In the genomic region with DNA sequence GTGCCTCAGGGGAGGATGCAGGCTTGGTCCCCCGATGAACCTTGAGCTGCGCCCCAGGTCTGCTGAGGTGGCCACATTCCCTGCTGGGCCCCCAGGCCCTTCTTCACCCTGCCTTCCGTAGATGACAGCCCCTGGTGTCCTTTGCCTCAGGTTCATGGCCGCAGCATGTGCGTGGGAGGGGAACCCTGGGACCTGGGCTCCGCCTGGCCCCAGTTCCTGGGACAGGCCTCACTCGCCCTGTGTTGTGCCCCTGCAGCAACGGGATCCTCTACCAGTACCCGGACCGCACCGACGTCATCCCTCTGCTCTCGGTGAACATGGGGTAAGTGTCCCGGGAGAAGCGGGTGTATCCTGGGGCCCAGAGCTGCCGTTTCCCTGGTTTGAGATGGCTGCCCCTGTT, we compare ENCODE assay signal across 29 cellular contexts. TPM values are rescaled to one million over a fixed set of nuclear protein-coding genes. Genes with fewer than 3 reads are reported as not detected.
DNase-seq lines count a peak whose midpoint lies in the region; ATAC-seq, FAIRE-seq and TF ChIP-seq lines count a peak whose summit lies in the region.
"Had no signal": no experiment of that assay in that cellular context is flagged by ENCODE, and none has a peak within 500 bp of the region (broad histone marks: within the 10 kb centered on the region; RNA-seq: fewer than 3 reads in every experiment).

No MANE protein-coding gene starts in this region.

- H3K27ac ChIP-seq in RWPE2 (ENCODE audit: poor library complexity, severe bottlenecking): no peak overlapping the region
- no peak overlapping the region for H3K27ac ChIP-seq in K562 (ENCODE audit: extremely low read depth, low read depth, low read length)
- peak overlapping the region; percentile 90 to 96 (median 94) for H3K27ac ChIP-seq in gastrocnemius medialis
- H3K27ac ChIP-seq: BLaER1 had no signal

- H3K27me3 Mint-ChIP-seq in activated CD4-positive, alpha-beta T cell treated with anti-CD3 and anti-CD28 coated beads for 36 hours: no peaks in the 10 kb centered on the region
- H3K27me3 Mint-ChIP-seq in activated naive CD8-positive, alpha-beta T cell treated with anti-CD3 and anti-CD28 coated beads for 36 hours: no peaks in the 10 kb centered on the region
- H3K27me3 Mint-ChIP-seq: CD4-positive, alpha-beta memory T cell; CD4-positive, CD25-positive, alpha-beta regulatory T cell; CD8-positive, alpha-beta memory T cell had no signal

- in situ Hi-C loops in K562 (cut with MboI): no loop called here
- in situ Hi-C loops in gastrocnemius medialis (cut with MboI; ENCODE audit: low sequenced_read_pairs in 4 of 4): loop anchor here in 2 of 4 donors (10.0 to 25.0 kb wide), 2 partner anchors 136 to 144 kb away; partner anchors contain the start of gene AGMAT (in 1 of the 2)

- H3K9me3 ChIP-seq in RWPE2 (ENCODE audit: severe bottlenecking): no peaks in the 10 kb centered on the region
- H3K9me3 ChIP-seq in K562 (replicated peaks; ENCODE audit: control insufficient read depth, insufficient read depth, low read depth, low read length): no peaks in the 10 kb centered on the region
- H3K9me3 ChIP-seq in gastrocnemius medialis: no peaks in the 10 kb centered on the region
- H3K9me3 ChIP-seq: BE2C, BLaER1 had no signal

- H3K36me3 ChIP-seq in RWPE2 (ENCODE audit: low read depth) (peaks cover 40% of the 10 kb centered on the region), K562 (ENCODE audit: control insufficient read depth, insufficient read depth, low read length) (peaks cover 84% of the 10 kb centered on the region; the same call in 2 of the 3 replicates), gastrocnemius medialis (peaks cover 0 to 89% of the 10 kb centered on the region in 2 donors)

- H3K4me3 Mint-ChIP-seq in activated CD4-positive, alpha-beta T cell treated with anti-CD3 and anti-CD28 coated beads for 36 hours: no peak overlapping the region
- no peak overlapping the region for H3K4me3 Mint-ChIP-seq in activated naive CD8-positive, alpha-beta T cell treated with anti-CD3 and anti-CD28 coated beads for 36 hours
- H3K4me3 Mint-ChIP-seq: CD14-positive monocyte; CD4-positive, alpha-beta memory T cell; CD4-positive, CD25-positive, alpha-beta regulatory T cell had no signal

- no peaks in the 10 kb centered on the region for H3K9me3 Mint-ChIP-seq in activated CD4-positive, alpha-beta T cell treated with anti-CD3 and anti-CD28 coated beads for 36 hours (ENCODE audit: low read depth)
- no peaks in the 10 kb centered on the region for H3K9me3 Mint-ChIP-seq in activated naive CD8-positive, alpha-beta T cell treated with anti-CD3 and anti-CD28 coated beads for 36 hours
- H3K9me3 Mint-ChIP-seq: CD14-positive monocyte; CD4-positive, CD25-positive, alpha-beta regulatory T cell; CD8-positive, alpha-beta memory T cell had no signal

- no peaks in the 10 kb centered on the region for H3K79me2 ChIP-seq in K562 (ENCODE audit: control insufficient read depth, insufficient read depth, low read length)

- DNase-seq in RWPE2 (ENCODE audit: low spot score): peak; percentile 41
- no peak for DNase-seq in K562 (ENCODE audit: extremely low read depth in 1 of 4, low spot score in 3 of 4)
- peak in 1 of 2 donors; percentile 11 for DNase-seq in gastrocnemius medialis
- no peak for DNase-seq in activated CD4-positive, alpha-beta T cell treated with anti-CD3 and anti-CD28 coated beads for 36 hours
- no peak for DNase-seq in activated naive CD8-positive, alpha-beta T cell treated with anti-CD3 and anti-CD28 coated beads for 36 hours
- DNase-seq: 8988T; ACHN; BE2C; C1 segment of cervical spinal cord; CD4-positive, alpha-beta memory T cell; CD4-positive, CD25-positive, alpha-beta regulatory T cell; CD8-positive, alpha-beta memory T cell; COR-L47; DMS 273 treated with DMSO at 0.1 percent for 48 hours; DMS153; DMS53; DMS79; DND-41; EL; GDM1 had no signal

- H3K4me2 ChIP-seq in K562 (ENCODE audit: insufficient read depth, low read length): no peak overlapping the region
- H3K4me2 ChIP-seq: BLaER1 had no signal

- H3K4me3 ChIP-seq in RWPE2 (ENCODE audit: severe bottlenecking): no peak overlapping the region
- no peak overlapping the region for H3K4me3 ChIP-seq in K562
- no peak overlapping the region for H3K4me3 ChIP-seq in gastrocnemius medialis
- H3K4me3 ChIP-seq: BLaER1 had no signal

- no peak for TF ChIP-seq EP300 in K562 (IDR thresholded peaks at IDR 0.05; ENCODE audit: low read length)

- no peak for TF ChIP-seq RAD21 in K562 (CRISPR knock-in tag; conservative IDR thresholded peaks at IDR 0.05 in 1 of 2, IDR thresholded peaks at IDR 0.05 in 1 of 2)

- no peaks in the 10 kb centered on the region for H3K4me1 ChIP-seq in RWPE2 (ENCODE audit: insufficient read depth, poor library complexity, severe bottlenecking)
- H3K4me1 ChIP-seq in K562 (replicated peaks in 1 of 2; ENCODE audit: control insufficient read depth in 2 of 2, insufficient read depth in 2 of 2, low read length in 2 of 2): peaks cover 0 to 50% of the 10 kb centered on the region in 2 experiments; a peak in 1 of 5 replicates
- peaks cover 28 to 37% of the 10 kb centered on the region in 2 donors for H3K4me1 ChIP-seq in gastrocnemius medialis
- H3K4me1 ChIP-seq: BE2C had no signal

- H3K27me3 ChIP-seq in RWPE2 (ENCODE audit: insufficient read depth, poor library complexity, severe bottlenecking): no peaks in the 10 kb centered on the region
- H3K27me3 ChIP-seq in K562 (ENCODE audit: control insufficient read depth in 2 of 2, insufficient read depth in 2 of 2, low read length in 2 of 2): no peaks in the 10 kb centered on the region
- H3K27me3 ChIP-seq in gastrocnemius medialis: no peaks in the 10 kb centered on the region
- H3K27me3 ChIP-seq: BE2C, BLaER1 had no signal

- no peaks in the 10 kb centered on the region for H3K4me1 Mint-ChIP-seq in activated CD4-positive, alpha-beta T cell treated with anti-CD3 and anti-CD28 coated beads for 36 hours
- H3K4me1 Mint-ChIP-seq in activated naive CD8-positive, alpha-beta T cell treated with anti-CD3 and anti-CD28 coated beads for 36 hours: no peaks in the 10 kb centered on the region
- H3K4me1 Mint-ChIP-seq: CD14-positive monocyte; CD4-positive, alpha-beta memory T cell; CD4-positive, CD25-positive, alpha-beta regulatory T cell; CD8-positive, alpha-beta memory T cell had no signal

- peak overlapping the region in 1 of 2 experiments; percentile 43; a peak in 1 of 4 replicates for H3K9ac ChIP-seq in K562 (ENCODE audit: insufficient read depth in 1 of 2, low read depth in 2 of 2, low read length in 2 of 2)
- H3K9ac ChIP-seq: BLaER1 had no signal

- no peaks in the 10 kb centered on the region for H4K20me1 ChIP-seq in K562 (replicated peaks; ENCODE audit: control insufficient read depth, insufficient read depth, low read length)

- ATAC-seq in RWPE2 (ENCODE audit: low read depth) (no peak), K562 (no peak), gastrocnemius medialis (no peak), HG03097 (IDR thresholded peaks at IDR 0.05; ENCODE audit: low FRiP score, unreplicated experiment) (no peak)
- ATAC-seq in activated CD4-positive, alpha-beta T cell treated with anti-CD3 and anti-CD28 coated beads for 36 hours: no peak

- no peak for TF ChIP-seq POLR2A in K562 (conservative IDR thresholded peaks at IDR 0.05)
- TF ChIP-seq POLR2A in gastrocnemius medialis (IDR thresholded peaks at IDR 0.05): no peak

- TF ChIP-seq CTCF in RWPE2 (IDR thresholded peaks at IDR 0.05; ENCODE audit: poor library complexity, severe bottlenecking): no peak
- TF ChIP-seq CTCF in K562 (IDR thresholded peaks at IDR 0.05 in 2 of 3, conservative IDR thresholded peaks at IDR 0.05 in 1 of 3; ENCODE audit: insufficient read depth in 2 of 3, low read depth in 1 of 3, low read length in 3 of 3): no peak
- TF ChIP-seq CTCF in gastrocnemius medialis (IDR thresholded peaks at IDR 0.05 in 4 of 5, conservative IDR thresholded peaks at IDR 0.05 in 1 of 5): no peak

- no TSS peak for BruUV-seq in K562 (replicated peaks; lab: Mats Ljungman, UMichigan)

- POLR2A ChIA-PET in K562 (lab: Yijun Ruan, JAX): interaction anchor here (0.6 to 0.9 kb wide), 2 partner anchors 10 to 11 kb away, joined by 3 read pairs; partner anchors contain the start of gene TMEM82
- POLR2A ChIA-PET in activated CD4-positive, alpha-beta T cell treated with anti-CD3 and anti-CD28 coated beads for 36 hours (lab: Charles Lee): no interaction called here

- no peaks in the 10 kb centered on the region for H3K9me1 ChIP-seq in K562 (ENCODE audit: control insufficient read depth, insufficient read depth, low read length)

- WGBS in K562 (ENCODE audit: insufficient coverage, low coverage, missing lambda C conversion rate): 90% methylated on average over 15 of the region's 16 CpGs

- H3K27ac Mint-ChIP-seq in activated CD4-positive, alpha-beta T cell treated with anti-CD3 and anti-CD28 coated beads for 36 hours: no peak overlapping the region
- H3K27ac Mint-ChIP-seq in activated naive CD8-positive, alpha-beta T cell treated with anti-CD3 and anti-CD28 coated beads for 36 hours: no peak overlapping the region
- H3K27ac Mint-ChIP-seq: CD4-positive, alpha-beta memory T cell; CD4-positive, CD25-positive, alpha-beta regulatory T cell; CD8-positive, alpha-beta memory T cell had no signal

- CTCF ChIA-PET in K562 (lab: Yijun Ruan, JAX; ENCODE audit: low intra/inter-chr PET ratio): no interaction called here
- CTCF ChIA-PET in activated CD4-positive, alpha-beta T cell treated with anti-CD3 and anti-CD28 coated beads for 36 hours (lab: Charles Lee): no interaction called here

- no peak overlapping the region for H2AFZ ChIP-seq in K562 (ENCODE audit: low read depth, low read length)

- intact Hi-C loops in K562 (cut with micrococcal nuclease) (no loop called here), gastrocnemius medialis (cut with DNase I; ENCODE audit: low total_unique reads) (no loop called here)
- intact Hi-C loops in activated CD4-positive, alpha-beta T cell treated with anti-CD3 and anti-CD28 coated beads for 36 hours (cut with DNase I, micrococcal nuclease): no loop called here

- peaks cover 6% of the 10 kb centered on the region for H3K36me3 Mint-ChIP-seq in activated CD4-positive, alpha-beta T cell treated with anti-CD3 and anti-CD28 coated beads for 36 hours (ENCODE audit: low read depth)
- peaks cover 2% of the 10 kb centered on the region for H3K36me3 Mint-ChIP-seq in activated naive CD8-positive, alpha-beta T cell treated with anti-CD3 and anti-CD28 coated beads for 36 hours

- FAIRE-seq in K562 (lab: Jason Lieb, UNC): no peak
- FAIRE-seq: A204.1, GM12891 had no signal

RNA-seq across cellular contexts. Expression of gene SLC25A34, which starts 5.1 kb away (rescaled TPM):
- total RNA-seq in K562 (2011; cell fraction: chromatin; rRNA removed; ENCODE audit: low replicate concordance): 0.86 and 1.9 TPM in 2 replicates
- 1.1 and 1.8 TPM in 2 replicates for total RNA-seq in K562 (2011; cell fraction: nucleolus; rRNA removed)
- total RNA-seq in K562 (2011; cell fraction: nucleoplasm; rRNA removed): 1.1 and 1.6 TPM in 2 replicates
- 0.41 and 0.78 TPM in 2 replicates for total RNA-seq in K562 (2014; rRNA removed)
- total RNA-seq in K562 (2014; rRNA removed; fragmentation: Illumina TruSeq; extraction: Trizol): 0.06 and 0.11 TPM in 2 replicates
- total RNA-seq in K562 (2015; rRNA removed; fragmentation: Illumina TruSeq; extraction: Trizol): 0.26 and 0.43 TPM in 2 replicates
- total RNA-seq in K562 (2021): 0.13 and 0.16 TPM in 2 replicates
- 0.24 and 0.31 TPM in 2 replicates for polyA plus RNA-seq in K562 (2011; rRNA removed)
- 0.18 and 0.34 TPM in 2 replicates for polyA plus RNA-seq in K562 (2011; cell fraction: cytosol; rRNA removed)
- 0.94 and 1.9 TPM in 2 replicates for polyA plus RNA-seq in K562 (2011; cell fraction: nucleus; rRNA removed)
- 0.25 and 0.55 TPM in 2 replicates for polyA plus RNA-seq in K562 (2012)
- 0.16 and 0.21 TPM in 2 replicates for polyA plus RNA-seq in K562 (2014; fragmentation: Illumina TruSeq; extraction: Trizol)
- polyA plus RNA-seq in K562 (2014; fragmentation: Nextera tagmentation; extraction: Ambion mirVana): under 1 TPM; 0.01 to 0.03 TPM
- polyA plus RNA-seq in K562 (2014; rRNA removed): 0.22 and 0.57 TPM in 2 replicates
- polyA minus RNA-seq in K562 (2011; rRNA and poly(A)+ RNA removed): 0.12 and 0.35 TPM in 2 replicates
- polyA minus RNA-seq in K562 (2011; cell fraction: cytosol; rRNA and poly(A)+ RNA removed): not detected in 2 replicates
- 0.40 and 0.78 TPM in 2 replicates for polyA minus RNA-seq in K562 (2011; cell fraction: nucleus; rRNA and poly(A)+ RNA removed)
- 10 to 100 TPM in 3 of 4 donors, 1 to 10 TPM in 1; 7.8 to 17.2 (median 13.8) TPM for total RNA-seq in gastrocnemius medialis
- total RNA-seq in activated CD4-positive, alpha-beta T cell treated with anti-CD3 and anti-CD28 coated beads for 36 hours: under 1 TPM; 0.82 to 0.86 TPM
- total RNA-seq in activated naive CD8-positive, alpha-beta T cell treated with anti-CD3 and anti-CD28 coated beads for 36 hours: under 1 TPM; 0.76 to 0.94 TPM
- polyA plus RNA-seq: CD4-positive, CD25-positive, alpha-beta regulatory T cell had no signal

RNA-seq across cellular contexts. Expression of gene TMEM82, which starts 11.4 kb away (rescaled TPM):
- total RNA-seq in K562 (2011; cell fraction: chromatin; rRNA removed; ENCODE audit: low replicate concordance): not detected in 2 replicates
- not detected in 2 replicates for total RNA-seq in K562 (2011; cell fraction: nucleolus; rRNA removed)
- total RNA-seq in K562 (2011; cell fraction: nucleoplasm; rRNA removed): not detected in 2 replicates
- total RNA-seq in K562 (2014; rRNA removed) (not detected in 2 replicates), K562 (2014; rRNA removed; fragmentation: Illumina TruSeq; extraction: Trizol) (not detected in 2 replicates), K562 (2015; rRNA removed; fragmentation: Illumina TruSeq; extraction: Trizol) (not detected in 2 replicates), K562 (2021) (not detected in 2 replicates), gastrocnemius medialis (under 1 TPM in 1 of 4 donors, not detected in 3; 0.33 TPM)
- polyA plus RNA-seq in K562 (2011; rRNA removed) (not detected in 2 replicates), K562 (2014; fragmentation: Illumina TruSeq; extraction: Trizol) (not detected in 2 replicates), K562 (2014; fragmentation: Nextera tagmentation; extraction: Ambion mirVana) (not detected), K562 (2014; rRNA removed) (not detected in 2 replicates)
- polyA plus RNA-seq in K562 (2011; cell fraction: cytosol; rRNA removed): not detected in 2 replicates
- polyA plus RNA-seq in K562 (2011; cell fraction: nucleus; rRNA removed): not detected in 2 replicates
- polyA plus RNA-seq in K562 (2012): not detected in 2 replicates
- not detected in 2 replicates for polyA minus RNA-seq in K562 (2011; rRNA and poly(A)+ RNA removed)
- not detected in 2 replicates for polyA minus RNA-seq in K562 (2011; cell fraction: cytosol; rRNA and poly(A)+ RNA removed)
- not detected in 2 replicates for polyA minus RNA-seq in K562 (2011; cell fraction: nucleus; rRNA and poly(A)+ RNA removed)
- not detected for total RNA-seq in activated CD4-positive, alpha-beta T cell treated with anti-CD3 and anti-CD28 coated beads for 36 hours
- not detected for total RNA-seq in activated naive CD8-positive, alpha-beta T cell treated with anti-CD3 and anti-CD28 coated beads for 36 hours
- total RNA-seq: A673; CD4-positive, alpha-beta memory T cell; CD4-positive, CD25-positive, alpha-beta regulatory T cell; CD8-positive, alpha-beta memory T cell; Daoy; G401 had no signal
- polyA plus RNA-seq: AG04450; CD14-positive monocyte; CD4-positive, alpha-beta memory T cell; CD4-positive, CD25-positive, alpha-beta regulatory T cell; CD8-positive, alpha-beta memory T cell had no signal

RNA-seq across cellular contexts. Expression of gene FBLIM1, which starts 27.7 kb away (rescaled TPM):
- total RNA-seq in K562 (2011; cell fraction: chromatin; rRNA removed; ENCODE audit: low replicate concordance): 0.16 TPM in 1 of 2 replicates, not detected in the other
- 0.50 TPM in 1 of 2 replicates, not detected in the other for total RNA-seq in K562 (2011; cell fraction: nucleolus; rRNA removed)
- 0.31 TPM in 1 of 2 replicates, not detected in the other for total RNA-seq in K562 (2011; cell fraction: nucleoplasm; rRNA removed)
- 0.04 TPM in 1 of 2 replicates, not detected in the other for total RNA-seq in K562 (2014; rRNA removed)
- not detected in 2 replicates for total RNA-seq in K562 (2014; rRNA removed; fragmentation: Illumina TruSeq; extraction: Trizol)
- not detected in 2 replicates for total RNA-seq in K562 (2015; rRNA removed; fragmentation: Illumina TruSeq; extraction: Trizol)
- 0.18 and 0.24 TPM in 2 replicates for total RNA-seq in K562 (2021)
- 0.14 and 0.43 TPM in 2 replicates for polyA plus RNA-seq in K562 (2011; rRNA removed)
- polyA plus RNA-seq in K562 (2011; cell fraction: cytosol; rRNA removed): 0.09 and 0.63 TPM in 2 replicates
- 0.10 and 0.20 TPM in 2 replicates for polyA plus RNA-seq in K562 (2011; cell fraction: nucleus; rRNA removed)
- polyA plus RNA-seq in K562 (2012): 0.04 and 0.48 TPM in 2 replicates
- polyA plus RNA-seq in K562 (2014; fragmentation: Illumina TruSeq; extraction: Trizol): not detected in 2 replicates
- polyA plus RNA-seq in K562 (2014; fragmentation: Nextera tagmentation; extraction: Ambion mirVana): not detected
- not detected in 2 replicates for polyA plus RNA-seq in K562 (2014; rRNA removed)
- 0.11 and 0.27 TPM in 2 replicates for polyA minus RNA-seq in K562 (2011; rRNA and poly(A)+ RNA removed)
- not detected in 2 replicates for polyA minus RNA-seq in K562 (2011; cell fraction: cytosol; rRNA and poly(A)+ RNA removed)
- polyA minus RNA-seq in K562 (2011; cell fraction: nucleus; rRNA and poly(A)+ RNA removed): 0.56 TPM in 1 of 2 replicates, not detected in the other
- total RNA-seq in gastrocnemius medialis: 1 to 10 TPM; 1.4 to 3.9 (median 3.8) TPM
- under 1 TPM in 1 of 2 experiments, not detected in 1; 0.09 TPM for total RNA-seq in activated CD4-positive, alpha-beta T cell treated with anti-CD3 and anti-CD28 coated beads for 36 hours
- not detected for total RNA-seq in activated naive CD8-positive, alpha-beta T cell treated with anti-CD3 and anti-CD28 coated beads for 36 hours
- total RNA-seq: CD4-positive, alpha-beta memory T cell; CD4-positive, CD25-positive, alpha-beta regulatory T cell; CD8-positive, alpha-beta memory T cell had no signal
- polyA plus RNA-seq: CD14-positive monocyte; CD4-positive, alpha-beta memory T cell; CD8-positive, alpha-beta memory T cell had no signal

RNA-seq across cellular contexts. Expression of gene PLEKHM2, which starts 46.8 kb away (rescaled TPM):
- 33.4 and 106 TPM in 2 replicates for total RNA-seq in K562 (2011; cell fraction: chromatin; rRNA removed; ENCODE audit: low replicate concordance)
- total RNA-seq in K562 (2011; cell fraction: nucleolus; rRNA removed): 69.5 and 71.2 TPM in 2 replicates
- total RNA-seq in K562 (2011; cell fraction: nucleoplasm; rRNA removed): 36.4 and 44.3 TPM in 2 replicates
- total RNA-seq in K562 (2014; rRNA removed): 28.6 and 36.7 TPM in 2 replicates
- 7.8 and 15.6 TPM in 2 replicates for total RNA-seq in K562 (2014; rRNA removed; fragmentation: Illumina TruSeq; extraction: Trizol)
- 33.2 and 34.3 TPM in 2 replicates for total RNA-seq in K562 (2015; rRNA removed; fragmentation: Illumina TruSeq; extraction: Trizol)
- 63.7 and 65.3 TPM in 2 replicates for total RNA-seq in K562 (2021)
- polyA plus RNA-seq in K562 (2011; rRNA removed): 34.9 and 54.1 TPM in 2 replicates
- 50.7 and 63.4 TPM in 2 replicates for polyA plus RNA-seq in K562 (2011; cell fraction: cytosol; rRNA removed)
- polyA plus RNA-seq in K562 (2011; cell fraction: nucleus; rRNA removed): 122 and 150 TPM in 2 replicates
- 43.7 and 66.8 TPM in 2 replicates for polyA plus RNA-seq in K562 (2012)
- 35.1 and 47.8 TPM in 2 replicates for polyA plus RNA-seq in K562 (2014; fragmentation: Illumina TruSeq; extraction: Trizol)
- polyA plus RNA-seq in K562 (2014; fragmentation: Nextera tagmentation; extraction: Ambion mirVana): under 1 TPM; 0.27 to 0.78 TPM
- polyA plus RNA-seq in K562 (2014; rRNA removed): 41.1 and 42.7 TPM in 2 replicates
- polyA minus RNA-seq in K562 (2011; rRNA and poly(A)+ RNA removed): 17.2 and 24.3 TPM in 2 replicates
- polyA minus RNA-seq in K562 (2011; cell fraction: cytosol; rRNA and poly(A)+ RNA removed): 35.5 and 58.1 TPM in 2 replicates
- polyA minus RNA-seq in K562 (2011; cell fraction: nucleus; rRNA and poly(A)+ RNA removed): 17.6 and 24.7 TPM in 2 replicates
- 100 to 1,000 TPM in 3 of 4 donors, 10 to 100 TPM in 1; 86.7 to 170 (median 144) TPM for total RNA-seq in gastrocnemius medialis
- total RNA-seq in activated CD4-positive, alpha-beta T cell treated with anti-CD3 and anti-CD28 coated beads for 36 hours: 10 to 100 TPM; 48.2 to 50.1 TPM
- total RNA-seq in activated naive CD8-positive, alpha-beta T cell treated with anti-CD3 and anti-CD28 coated beads for 36 hours: 10 to 100 TPM; 45.4 to 50.6 TPM

Comparison
In these comparisons a context has a peak if more than half of its experiments do, and no peak if none do; other contexts are left out.
1. H3K27ac ChIP-seq: peak in gastrocnemius medialis (4 of 4); none in RWPE2 (single experiment) and K562 (single experiment).